10 cellular contexts compared by ENCODE assay signal in the genomic region with DNA sequence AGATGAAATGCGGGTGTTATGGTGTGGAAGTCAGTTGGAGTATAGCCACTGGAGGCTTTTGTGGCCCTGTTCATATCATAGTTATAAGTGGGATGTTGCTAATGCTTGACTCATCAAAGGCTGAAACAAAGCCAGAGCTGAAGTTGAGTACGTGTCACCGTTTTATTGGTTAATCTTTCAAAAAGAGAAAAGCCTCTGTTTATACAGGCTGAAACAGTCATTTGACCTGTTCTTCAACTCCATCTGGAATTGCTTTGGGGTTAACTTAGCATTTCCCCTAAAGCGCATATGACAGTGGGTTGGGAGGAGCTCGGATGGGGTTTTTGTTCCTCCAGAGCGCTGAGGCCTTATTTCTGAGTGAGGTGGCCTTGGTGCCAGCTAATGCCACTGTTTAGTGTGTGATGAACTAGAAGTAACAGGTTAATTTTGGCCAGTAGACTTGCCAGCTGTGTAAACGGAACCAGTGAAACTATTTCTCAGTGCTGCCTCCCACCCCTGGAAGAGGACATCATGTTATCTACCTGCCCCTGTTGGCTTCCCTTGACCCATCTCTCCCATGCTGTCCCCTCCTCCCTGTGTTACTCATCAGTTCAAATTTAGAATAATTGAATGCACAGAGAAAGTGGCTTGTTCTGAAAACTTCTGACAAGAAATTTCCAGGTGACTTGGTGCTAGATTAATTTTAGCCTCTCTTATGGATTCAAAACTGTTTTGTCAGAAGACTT. TPM values are rescaled to one million over a fixed set of nuclear protein-coding genes. Genes with fewer than 3 reads are reported as not detected.
DNase-seq lines count a peak whose midpoint lies in the region; ATAC-seq, FAIRE-seq and TF ChIP-seq lines count a peak whose summit lies in the region.
"Had no signal": no experiment of that assay in that cellular context is flagged by ENCODE, and none has a peak within 500 bp of the region (broad histone marks: within the 10 kb centered on the region; RNA-seq: fewer than 3 reads in every experiment).

No MANE protein-coding gene starts in this region.

- H3K27ac Mint-ChIP-seq in Calu3 (ENCODE audit: unreplicated experiment) = peak overlapping the region; percentile 85
- H3K27ac Mint-ChIP-seq in progenitor cell of endocrine pancreas = no peak overlapping the region

- CTCF ChIA-PET in Calu3 (lab: Charles Lee) = interaction anchor here (0.5 to 1.1 kb wide), 5 partner anchors 11 to 283 kb away, joined by 3 to 4 read pairs (median 3); no protein-coding TSS in a partner anchor

- no TSS peak for BruUV-seq in Calu3 (replicated peaks; lab: Mats Ljungman, UMichigan)

- no peak overlapping the region for H4K91ac ChIP-seq in neuronal stem cell (ENCODE audit: low read depth, low read length, poor library complexity)

- H3K4ac ChIP-seq in neuronal stem cell (ENCODE audit: low read length) = no peak overlapping the region

- H2BK15ac ChIP-seq in neuronal stem cell (ENCODE audit: low read length) = no peak overlapping the region

- no peak overlapping the region for H2BK12ac ChIP-seq in neuronal stem cell (ENCODE audit: low read length)

- H3K14ac ChIP-seq in neuronal stem cell (ENCODE audit: low read length) = no peak overlapping the region

- H2BK5ac ChIP-seq in neuronal stem cell (ENCODE audit: low read length) = no peak overlapping the region

- H3K4me3 Mint-ChIP-seq in Calu3 (ENCODE audit: low read depth, unreplicated experiment) (peak overlapping the region; percentile 5), progenitor cell of endocrine pancreas (ENCODE audit: low read depth) (no peak overlapping the region)

- DNase-seq in Calu3 (peak; percentile 48), M059J (ENCODE audit: low read depth) (peak; percentile 100), bronchial epithelial cell (ENCODE audit: low read depth) (peak; percentile 100), mucosa of descending colon (no peak), neuronal stem cell (ENCODE audit: low spot score) (no peak), nucleus accumbens (lab: John Stamatoyannopoulos, UW) (no peak), progenitor cell of endocrine pancreas (ENCODE audit: low spot score, unreplicated experiment) (no peak)
- DNase-seq: colonic mucosa had no signal

- no peak overlapping the region for H3K27ac ChIP-seq in neuronal stem cell (replicated peaks; ENCODE audit: low read length)
- H3K27ac ChIP-seq: colonic mucosa had no signal

- H3K36me3 ChIP-seq in bronchial epithelial cell (ENCODE audit: control insufficient read depth, insufficient read depth, low read length) = peaks cover 19% of the 10 kb centered on the region
- no peaks in the 10 kb centered on the region for H3K36me3 ChIP-seq in mucosa of descending colon (ENCODE audit: low read depth)
- peaks cover 42 to 99% of the 10 kb centered on the region in 2 donors for H3K36me3 ChIP-seq in neuronal stem cell (replicated peaks in 1 of 2; ENCODE audit: control insufficient read depth in 2 of 2, insufficient read depth in 2 of 2, low read length in 2 of 2)
- H3K36me3 ChIP-seq: colonic mucosa had no signal

- H3K18ac ChIP-seq in neuronal stem cell (ENCODE audit: low read length) = no peak overlapping the region

- H3K9me3 ChIP-seq in mucosa of descending colon (no peaks in the 10 kb centered on the region), neuronal stem cell (replicated peaks in 1 of 2; ENCODE audit: control insufficient read depth in 2 of 2, insufficient read depth in 1 of 2, low read depth in 1 of 2, low read length in 2 of 2) (peaks cover 12 to 55% of the 10 kb centered on the region in 2 donors)
- H3K9me3 ChIP-seq: colonic mucosa had no signal

- H2AFZ ChIP-seq in neuronal stem cell (ENCODE audit: low read length) = no peak overlapping the region

- H3K4me2 ChIP-seq in neuronal stem cell (ENCODE audit: insufficient read depth, low read length, poor library complexity, severe bottlenecking) = no peak overlapping the region

- ATAC-seq in mucosa of descending colon (peak; percentile 32), GM19397 (IDR thresholded peaks at IDR 0.05; ENCODE audit: unreplicated experiment) (no peak)

- H3K4me1 ChIP-seq in mucosa of descending colon (ENCODE audit: low read depth) (no peaks in the 10 kb centered on the region), neuronal stem cell (ENCODE audit: control insufficient read depth in 2 of 2, insufficient read depth in 1 of 2, low read depth in 1 of 2, low read length in 2 of 2) (no peaks in the 10 kb centered on the region)
- H3K4me1 ChIP-seq: colonic mucosa had no signal

- no peak overlapping the region for H4K8ac ChIP-seq in neuronal stem cell (ENCODE audit: low read depth, low read length)

- no peaks in the 10 kb centered on the region for H3K27me3 ChIP-seq in bronchial epithelial cell (ENCODE audit: control insufficient read depth, insufficient read depth, low read length)
- no peaks in the 10 kb centered on the region for H3K27me3 ChIP-seq in neuronal stem cell (ENCODE audit: control insufficient read depth in 3 of 3, insufficient read depth in 3 of 3, low read depth in 1 of 3, low read length in 3 of 3)
- H3K27me3 ChIP-seq: colonic mucosa had no signal

- H2AK5ac ChIP-seq in neuronal stem cell (ENCODE audit: low read depth, low read length) = no peak overlapping the region

- peaks cover 53% of the 10 kb centered on the region for H3K4me1 Mint-ChIP-seq in Calu3 (ENCODE audit: low read depth, unreplicated experiment)
- peaks cover 7% of the 10 kb centered on the region for H3K4me1 Mint-ChIP-seq in progenitor cell of endocrine pancreas (ENCODE audit: low read depth)

- FAIRE-seq in bronchial epithelial cell (lab: Jason Lieb, UNC) = peak; percentile 32
- FAIRE-seq: TTC549 had no signal

- no peaks in the 10 kb centered on the region for H3K27me3 Mint-ChIP-seq in Calu3 (ENCODE audit: unreplicated experiment)
- no peaks in the 10 kb centered on the region for H3K27me3 Mint-ChIP-seq in progenitor cell of endocrine pancreas

- no peak overlapping the region for H2BK120ac ChIP-seq in neuronal stem cell (ENCODE audit: low read depth, low read length)

- no peaks in the 10 kb centered on the region for H3K79me1 ChIP-seq in neuronal stem cell (ENCODE audit: low read depth, low read length)

- WGBS in neuronal stem cell (ENCODE audit: extremely low coverage in 2 of 2, insufficient read length in 2 of 2, insufficient replicate concordance in 1 of 2), 2 donors = no CpG with 5 or more reads among the region's 7 CpGs

- intact Hi-C loops in Calu3 (cut with micrococcal nuclease; ENCODE audit: unreplicated experiment) (loop anchor here (2.0 to 5.0 kb wide), 2 partner anchors 16 to 36 kb away; no protein-coding TSS in a partner anchor), mucosa of descending colon (cut with DNase I, micrococcal nuclease) (no loop called here)

- H3K9me3 Mint-ChIP-seq in Calu3 (ENCODE audit: low read depth, unreplicated experiment) (peaks cover 4% of the 10 kb centered on the region), progenitor cell of endocrine pancreas (ENCODE audit: low read depth) (peaks cover 30% of the 10 kb centered on the region)

- peaks cover 85% of the 10 kb centered on the region for H3K36me3 Mint-ChIP-seq in Calu3 (ENCODE audit: insufficient read depth, unreplicated experiment)
- H3K36me3 Mint-ChIP-seq in progenitor cell of endocrine pancreas (ENCODE audit: insufficient read depth) = peaks cover 79% of the 10 kb centered on the region

- H3K4me3 ChIP-seq in bronchial epithelial cell (ENCODE audit: low read depth, low read length) = no peak overlapping the region
- no peak overlapping the region for H3K4me3 ChIP-seq in mucosa of descending colon
- H3K4me3 ChIP-seq in neuronal stem cell (ENCODE audit: low read length in 2 of 2) = no peak overlapping the region
- H3K4me3 ChIP-seq: colonic mucosa had no signal

- no peak for TF ChIP-seq CTCF in Calu3 (IDR thresholded peaks at IDR 0.05; ENCODE audit: unreplicated experiment)
- TF ChIP-seq CTCF in bronchial epithelial cell (IDR thresholded peaks at IDR 0.05; ENCODE audit: insufficient read depth, low read length, severe bottlenecking) = no peak
- TF ChIP-seq CTCF in mucosa of descending colon (IDR thresholded peaks at IDR 0.05) = no peak
- no peak for TF ChIP-seq CTCF in progenitor cell of endocrine pancreas (IDR thresholded peaks at IDR 0.05; ENCODE audit: unreplicated experiment)

- H3K9ac ChIP-seq in neuronal stem cell (ENCODE audit: low read depth, low read length, poor library complexity) = no peak overlapping the region

- no peak overlapping the region for H3K23ac ChIP-seq in neuronal stem cell (ENCODE audit: low read depth, low read length, poor library complexity)

RNA-seq across cellular contexts. Expression of a gene that starts 34.2 kb away (rescaled TPM):
- total RNA-seq in Calu3 (2022) = 139 and 177 TPM in 2 replicates
- 43.4 and 63.7 TPM in 2 replicates for total RNA-seq in M059J (2014; rRNA removed; shearing (Covaris generic))
- total RNA-seq in bronchial epithelial cell = 35.7 and 44.8 TPM in 2 replicates
- 10 to 100 TPM; 28.6 to 42.7 (median 32.4) TPM for total RNA-seq in mucosa of descending colon
- polyA plus RNA-seq in neuronal stem cell (2013, experiment 1 of 2) = 16.4 TPM
- 19.0 TPM for polyA plus RNA-seq in neuronal stem cell (2013, experiment 2 of 2)
- 73.4 and 85.9 TPM in 2 replicates for total RNA-seq in progenitor cell of endocrine pancreas

Comparison
In these comparisons a context has a peak if more than half of its experiments do, and no peak if none do; other contexts are left out.
1. DNase-seq: peak in Calu3 (single experiment), M059J (single experiment) and bronchial epithelial cell (single experiment); none in mucosa of descending colon (0 of 3), neuronal stem cell (single experiment), nucleus accumbens (0 of 56) and progenitor cell of endocrine pancreas (single experiment).